Comparison of ENCODE assay signal across 8 cellular contexts in genomic region chr7:102433319-102434038, GRCh38. TPM values are rescaled to one million over a fixed set of nuclear protein-coding genes. Genes with fewer than 3 reads are reported as not detected.
DNase-seq lines count a peak whose midpoint lies in the region; ATAC-seq and TF ChIP-seq lines count a peak whose summit lies in the region.

Gene ORAI2, plus strand, starts transcription at chr7:102433575. Its CDS starts 5,382 bp downstream, at chr7:102438957.

- peak within 1 kb of the TSS; percentile 100 for H3K27ac Mint-ChIP-seq in CD4-positive, alpha-beta T cell

- no peaks in the 10 kb centered on the region for H3K27me3 ChIP-seq in CD4-positive, alpha-beta T cell (ENCODE audit: control insufficient read depth, insufficient read depth, low read length)
- H3K27me3 ChIP-seq in SJSA1 (replicated peaks) (no peaks in the 10 kb centered on the region), gastroesophageal sphincter (no peaks in the 10 kb centered on the region), neutrophil (no peaks in the 10 kb centered on the region)

- WGBS in gastroesophageal sphincter (ENCODE audit: low coverage in 1 of 2), 2 donors = no CpG with 5 or more reads among the region's 83 CpGs

- H3K9me3 ChIP-seq in CD4-positive, alpha-beta T cell (ENCODE audit: control insufficient read depth, low read length) = no peaks in the 10 kb centered on the region
- H3K9me3 ChIP-seq in SJSA1 (replicated peaks) (no peaks in the 10 kb centered on the region), gastroesophageal sphincter (no peaks in the 10 kb centered on the region), neutrophil (no peaks in the 10 kb centered on the region)

- CTCF ChIA-PET in CD4-positive, alpha-beta T cell (lab: Charles Lee) = interaction anchor here (0.9 to 4.0 kb wide), 3 partner anchors 8 to 29 kb away, joined by 3 to 13 read pairs (median 12); no protein-coding TSS in a partner anchor

- H3K27me3 Mint-ChIP-seq in CD4-positive, alpha-beta T cell = no peaks in the 10 kb centered on the region

- TF ChIP-seq EP300 in gastroesophageal sphincter (IDR thresholded peaks at IDR 0.05) = no peak

- H3K4me1 ChIP-seq in SJSA1 (replicated peaks) (peaks cover 13% of the 10 kb centered on the region), gastroesophageal sphincter (peaks cover 0 to 31% (median 4%) of the 10 kb centered on the region in 3 donors), neutrophil (ENCODE audit: control insufficient read depth in 1 of 2, insufficient read depth in 1 of 2, low read depth in 1 of 2, low read length in 1 of 2) (peaks cover 74% of the 10 kb centered on the region in 2 experiments)

- ATAC-seq in CD4-positive, alpha-beta T cell (ENCODE audit: poor library complexity) = peak; percentile 56
- ATAC-seq in GM19397 (IDR thresholded peaks at IDR 0.05; ENCODE audit: unreplicated experiment) (peak; percentile 68), gastroesophageal sphincter (peak; percentile 87)

- TF ChIP-seq CTCF in CD4-positive, alpha-beta T cell (IDR thresholded peaks at IDR 0.05) = no peak
- TF ChIP-seq CTCF in gastroesophageal sphincter (IDR thresholded peaks at IDR 0.05) (no peak), neutrophil (IDR thresholded peaks at IDR 0.05) (peak; percentile 25)

- intact Hi-C loops in CD4-positive, alpha-beta T cell (cut with DNase I, micrococcal nuclease) = loop anchor here (1.0 to 5.0 kb wide), 5 partner anchors 17 to 37 kb away; partner anchors contain the start of genes PRKRIP1 (in 2 of the 2), ALKBH4 (in 1 of the 2) and LRWD1 (in 1 of the 2)

- H3K4me3 Mint-ChIP-seq in CD4-positive, alpha-beta T cell = peak within 1 kb of the TSS; percentile 94

- H3K4me3 ChIP-seq in SJSA1 (peak within 1 kb of the TSS; percentile 67), gastroesophageal sphincter (peak within 1 kb of the TSS; percentile 66 to 91), neutrophil (ENCODE audit: low read depth in 1 of 2, low read length in 1 of 2) (peak within 1 kb of the TSS; percentile 88 to 95)

- H3K4me1 Mint-ChIP-seq in CD4-positive, alpha-beta T cell (ENCODE audit: low read depth) = peaks cover 47% of the 10 kb centered on the region

- DNase-seq in CD4-positive, alpha-beta T cell = peak; percentile 71 to 93 (median 82)
- peak; percentile 13 for DNase-seq in HT1080 (ENCODE audit: low read depth)
- DNase-seq in SJSA1 (ENCODE audit: low read depth in 1 of 2, low spot score in 2 of 2) = peak; percentile 39 to 75
- DNase-seq in activated naive CD4-positive, alpha-beta T cell (lab: John Stamatoyannopoulos, UW) = peak; percentile 53 to 88 (median 68)
- DNase-seq in substantia nigra (lab: John Stamatoyannopoulos, UW) = peak in 47 of 49 donors; percentile 25 to 96 (median 67)

- peaks cover 19% of the 10 kb centered on the region for H3K36me3 Mint-ChIP-seq in CD4-positive, alpha-beta T cell (ENCODE audit: low read depth)

- no peak for TF ChIP-seq POLR2A in gastroesophageal sphincter (IDR thresholded peaks at IDR 0.05)

- POLR2A ChIA-PET in CD4-positive, alpha-beta T cell (lab: Charles Lee) = interaction anchor here (1.3 to 6.6 kb wide), 6 partner anchors 7 to 38 kb away, joined by 3 to 61 read pairs (median 6); partner anchors contain the start of gene PRKRIP1

- no peaks in the 10 kb centered on the region for H3K9me3 Mint-ChIP-seq in CD4-positive, alpha-beta T cell

- H3K36me3 ChIP-seq in SJSA1 (peaks cover 5% of the 10 kb centered on the region), gastroesophageal sphincter (no peaks in the 10 kb centered on the region), neutrophil (peaks cover 27% of the 10 kb centered on the region)

- peak within 1 kb of the TSS; percentile 92 for H3K27ac ChIP-seq in CD4-positive, alpha-beta T cell (ENCODE audit: low read depth, low read length)
- H3K27ac ChIP-seq in SJSA1 = peak within 1 kb of the TSS; percentile 21; the same call in 1 of the 2 replicates
- peak within 1 kb of the TSS in 3 of 4 donors; percentile 46 to 76 (median 57) for H3K27ac ChIP-seq in gastroesophageal sphincter
- peak within 1 kb of the TSS; percentile 99 for H3K27ac ChIP-seq in neutrophil
- H3K27ac ChIP-seq in substantia nigra (ENCODE audit: low read depth, low read length, poor library complexity, severe bottlenecking) = peak within 1 kb of the TSS; percentile 73

RNA-seq across cellular contexts. Expression of gene ORAI2, which starts in this region (rescaled TPM):
- total RNA-seq in CD4-positive, alpha-beta T cell = 10 to 100 TPM; 12.3 to 16.5 TPM
- 41.0 and 60.3 TPM in 2 replicates for total RNA-seq in HT1080 (2014; rRNA removed; shearing (Covaris generic))
- 35.8 and 38.7 TPM in 2 replicates for polyA plus RNA-seq in HT1080 (2015; cell fraction: cytosol; rRNA removed)
- 20.9 and 22.9 TPM in 2 replicates for polyA plus RNA-seq in HT1080 (2015; cell fraction: nucleus; rRNA removed)
- total RNA-seq in SJSA1 (2014; rRNA removed; shearing (Covaris generic)) = 18.3 and 27.0 TPM in 2 replicates
- 10 to 100 TPM in 1 of 4 donors, 1 to 10 TPM in 3; 3.3 to 15.6 (median 6.7) TPM for total RNA-seq in gastroesophageal sphincter

Comparison
In these comparisons a context has a peak if more than half of its experiments do, and no peak if none do; other contexts are left out.
1. Peak in every context shown above with its lines: DNase-seq, ATAC-seq, H3K4me3 ChIP-seq and H3K27ac ChIP-seq.
2. DNase-seq: peak in every context shown above with its lines; median percentile 82 in CD4-positive, alpha-beta T cell; 68 in activated naive CD4-positive, alpha-beta T cell; 67 in substantia nigra; 57 in SJSA1; 13 in HT1080.
3. H3K27ac ChIP-seq: peak in every context shown above with its lines; median percentile 99 in neutrophil; 92 in CD4-positive, alpha-beta T cell; 73 in substantia nigra; 57 in gastroesophageal sphincter; 21 in SJSA1.